21 cellular contexts compared by ENCODE assay signal in the genomic region with DNA sequence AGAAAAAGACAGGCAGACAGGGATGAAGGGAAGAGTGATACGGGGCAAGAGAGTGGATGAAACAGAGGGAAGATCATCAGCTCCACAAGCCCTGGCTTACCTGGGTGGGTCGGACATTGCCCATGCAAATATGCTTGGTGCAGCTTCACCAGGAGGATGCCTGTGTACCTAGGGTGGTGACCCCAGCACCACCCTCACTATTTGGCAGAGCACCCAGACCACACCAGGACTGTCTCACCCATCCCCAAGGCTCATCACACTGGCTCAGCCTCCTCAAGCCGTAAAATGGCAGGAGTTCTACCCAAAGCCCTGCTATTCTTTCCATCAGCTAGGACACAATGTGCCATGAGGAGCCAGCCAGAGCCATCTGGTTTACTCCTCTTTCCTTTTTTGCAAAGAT. TPM values are rescaled to one million over a fixed set of nuclear protein-coding genes. Genes with fewer than 3 reads are reported as not detected.
DNase-seq lines count a peak whose midpoint lies in the region; ATAC-seq and TF ChIP-seq lines count a peak whose summit lies in the region.
"Had no signal": no experiment of that assay in that cellular context is flagged by ENCODE, and none has a peak within 500 bp of the region (broad histone marks: within the 10 kb centered on the region; RNA-seq: fewer than 3 reads in every experiment).

No MANE protein-coding gene starts in this region.

- peaks cover 0 to 7% (median 0%) of the 10 kb centered on the region in 4 donors for H3K27me3 ChIP-seq in esophagus muscularis mucosa
- H3K27me3 ChIP-seq in trophoblast cell (ENCODE audit: insufficient read depth, low read length), result no peaks in the 10 kb centered on the region

- TF ChIP-seq EP300 in esophagus muscularis mucosa (IDR thresholded peaks at IDR 0.05), result no peak

- no peak overlapping the region for H3K4ac ChIP-seq in trophoblast cell (ENCODE audit: low read depth, low read length)

- no peak overlapping the region for H3K27ac ChIP-seq in esophagus muscularis mucosa (replicated peaks in 1 of 4)
- no peak overlapping the region for H3K27ac ChIP-seq in trophoblast cell (ENCODE audit: low read depth, low read length)
- H3K27ac ChIP-seq: 22Rv1, A549, C4-2B had no signal

- WGBS in esophagus muscularis mucosa, result 96% methylated on average over 3 of the region's 3 CpGs
- no CpG with 5 or more reads among the region's 3 CpGs for WGBS in trophoblast cell (ENCODE audit: extremely low coverage, insufficient coverage, insufficient read length)

- no peaks in the 10 kb centered on the region for H3K36me3 ChIP-seq in esophagus muscularis mucosa
- no peaks in the 10 kb centered on the region for H3K36me3 ChIP-seq in trophoblast cell (ENCODE audit: control insufficient read depth in 1 of 2, insufficient read depth in 2 of 2, low read length in 2 of 2)

- TF ChIP-seq CTCF in esophagus muscularis mucosa (IDR thresholded peaks at IDR 0.05), result no peak

- no peak overlapping the region for H2BK120ac ChIP-seq in trophoblast cell (ENCODE audit: insufficient read depth, low read length, poor library complexity)

- no peak overlapping the region for H4K8ac ChIP-seq in trophoblast cell (ENCODE audit: low read depth, low read length)

- H2BK12ac ChIP-seq in trophoblast cell (ENCODE audit: low read length), result no peak overlapping the region

- H3K4me2 ChIP-seq in trophoblast cell (ENCODE audit: low read length), result no peak overlapping the region
- H3K4me2 ChIP-seq: A549 had no signal

- no peak overlapping the region for H3K18ac ChIP-seq in trophoblast cell (ENCODE audit: low read length)

- H3K4me3 ChIP-seq in esophagus muscularis mucosa, result no peak overlapping the region
- no peak overlapping the region for H3K4me3 ChIP-seq in trophoblast cell (ENCODE audit: low read depth, low read length)
- H3K4me3 ChIP-seq: A549, GM23338 had no signal

- H4K91ac ChIP-seq in trophoblast cell (ENCODE audit: low read depth, low read length), result no peak overlapping the region

- no peaks in the 10 kb centered on the region for H3K79me1 ChIP-seq in trophoblast cell (ENCODE audit: low read length)

- no peak for ATAC-seq in HG02852 (IDR thresholded peaks at IDR 0.05; ENCODE audit: unreplicated experiment)
- no peak for ATAC-seq in HG03280 (IDR thresholded peaks at IDR 0.05; ENCODE audit: unreplicated experiment)
- ATAC-seq in GM19035 (IDR thresholded peaks at IDR 0.05; ENCODE audit: unreplicated experiment), result no peak
- ATAC-seq: GM23338, HCT116 had no signal

- H3K9me3 ChIP-seq in esophagus muscularis mucosa, result no peaks in the 10 kb centered on the region
- H3K9me3 ChIP-seq in trophoblast cell (ENCODE audit: insufficient read depth, low read depth, low read length), result no peaks in the 10 kb centered on the region
- H3K9me3 ChIP-seq: A549 had no signal

- no peaks in the 10 kb centered on the region for H3K79me2 ChIP-seq in trophoblast cell (ENCODE audit: control insufficient read depth, insufficient read depth, low read length, poor library complexity)

- TF ChIP-seq POLR2A in esophagus muscularis mucosa (IDR thresholded peaks at IDR 0.05; ENCODE audit: low read depth), result no peak

- H3K9ac ChIP-seq in trophoblast cell (ENCODE audit: low read length), result no peak overlapping the region

- H3K4me1 ChIP-seq in esophagus muscularis mucosa, result no peaks in the 10 kb centered on the region
- peaks cover 0 to 3% of the 10 kb centered on the region in 2 experiments for H3K4me1 ChIP-seq in trophoblast cell (ENCODE audit: control insufficient read depth in 1 of 2, insufficient read depth in 2 of 2, low read length in 2 of 2)
- H3K4me1 ChIP-seq: A549 had no signal

- no peak overlapping the region for H2BK5ac ChIP-seq in trophoblast cell (ENCODE audit: low read depth, low read length, poor library complexity)

- no peak overlapping the region for H2AFZ ChIP-seq in trophoblast cell (ENCODE audit: insufficient read depth, low read length, poor library complexity)
- H2AFZ ChIP-seq: GM23338 had no signal

- no peak overlapping the region for H2AK5ac ChIP-seq in trophoblast cell (ENCODE audit: low read length)

- intact Hi-C loops in esophagus muscularis mucosa (cut with DNase I), result no loop called here

- no peak overlapping the region for H3K14ac ChIP-seq in trophoblast cell (ENCODE audit: low read length)

- H4K12ac ChIP-seq in trophoblast cell (ENCODE audit: low read depth, low read length), result no peak overlapping the region

- DNase-seq in NCI-H82 (lab: John Stamatoyannopoulos, UW), result peak; percentile 27
- no peak for DNase-seq in NCI-H82 treated with DMSO at 0.1 percent for 48 hours (lab: John Stamatoyannopoulos, UW; ENCODE audit: unreplicated experiment)
- DNase-seq in esophagus muscularis mucosa (ENCODE audit: extremely low spot score), result peak; percentile 68
- no peak for DNase-seq in trophoblast cell
- DNase-seq in DMS53 treated with DMSO at 0.1 percent for 48 hours (lab: John Stamatoyannopoulos, UW; ENCODE audit: unreplicated experiment), result no peak
- DNase-seq: AML-193; CD4-positive, alpha-beta T cell; DMS153; DMS79 treated with DMSO at 0.1 percent for 48 hours; GF-D8; H7; HFFc6 had no signal

- H3K23ac ChIP-seq in trophoblast cell (ENCODE audit: low read length), result peak overlapping the region; percentile 3

RNA-seq across cellular contexts. Expression of a gene that starts 3.0 kb away (rescaled TPM):
- 1 to 10 TPM in 3 of 4 donors, under 1 TPM in 1; 0.98 to 2.7 (median 1.5) TPM for total RNA-seq in esophagus muscularis mucosa
- polyA plus RNA-seq in trophoblast cell (2013), result 0.43 and 0.62 TPM in 2 replicates
- total RNA-seq: HFFc6 had no signal
- polyA plus RNA-seq: A549, BJ had no signal

Comparison
In these comparisons a context has a peak if more than half of its experiments do, and no peak if none do; other contexts are left out.
1. DNase-seq: peak in NCI-H82 (single experiment) and esophagus muscularis mucosa (single experiment); none in NCI-H82 treated with DMSO at 0.1 percent for 48 hours (single experiment), trophoblast cell (0 of 2) and DMS53 treated with DMSO at 0.1 percent for 48 hours (single experiment).